In the genomic region with DNA sequence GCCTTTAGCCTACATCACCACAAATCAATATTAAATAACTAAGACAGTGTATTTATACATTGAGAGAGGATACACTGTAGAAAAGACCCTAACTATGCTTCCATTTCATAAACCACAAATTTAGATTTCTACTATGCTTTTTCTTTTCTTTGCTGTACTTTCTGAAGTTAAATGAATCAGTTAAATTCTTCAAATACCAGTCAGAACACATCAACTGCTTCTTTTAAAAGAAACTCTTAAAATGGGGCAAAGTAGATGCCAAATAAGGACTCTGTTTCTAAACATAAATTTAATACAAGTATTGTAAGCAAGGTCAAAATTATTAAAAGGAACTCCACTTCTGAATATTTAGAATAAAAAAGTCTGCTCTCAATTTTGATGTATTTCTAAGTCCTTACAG, we compare ENCODE assay signal across 29 cellular contexts.
DNase-seq lines count a peak whose midpoint lies in the region; ATAC-seq, FAIRE-seq and TF ChIP-seq lines count a peak whose summit lies in the region.
"Had no signal": no experiment of that assay in that cellular context is flagged by ENCODE, and none has a peak within 500 bp of the region (broad histone marks: within the 10 kb centered on the region; RNA-seq: fewer than 3 reads in every experiment).

No MANE protein-coding gene starts in this region.

- DNase-seq in A549 (ENCODE audit: low read depth in 1 of 2, low spot score in 1 of 2) (no peak), HCEC 1CT (peak; percentile 25), cardiac fibroblast (ENCODE audit: low read depth in 2 of 2) (peak; percentile 24 to 49), myocyte (ENCODE audit: low read depth) (peak; percentile 25), NCI-H1436 treated with DMSO at 0.1 percent for 48 hours (lab: John Stamatoyannopoulos, UW) (no peak), right cardiac atrium (no peak), SJCRH30 (no peak)
- DNase-seq in activated CD8-positive, alpha-beta memory T cell treated with anti-CD3 and anti-CD28 coated beads for 24 hours: no peak
- DNase-seq: 8988T; activated naive CD4-positive, alpha-beta T cell treated with Interleukin-2 at 50 U/mL for 16 hours; activated T-cell treated with anti-CD3 and anti-CD28 coated beads, Interleukin-2, amount 50 U/mL, for 4 hours; adrenal gland; C1 segment of cervical spinal cord; Caco-2; cortex of kidney; DMS79 treated with DMSO at 0.1 percent for 48 hours; effector memory CD8-positive, alpha-beta T cell; gastrocnemius medialis; left cardiac atrium; NCI-H1092; NCI-H187 treated with DMSO at 0.1 percent for 48 hours; Peyer's patch; right lobe of liver; SHP77 treated with DMSO at 0.1 percent for 48 hours; stimulated activated CD4-positive, alpha-beta T cell treated with anti-CD3 and anti-CD28 coated beads, Interleukin-4, amount 100 ng/mL, for 24 hours; substantia nigra had no signal

- H3K9me3 ChIP-seq in A549 (no peaks in the 10 kb centered on the region), right cardiac atrium (ENCODE audit: control insufficient read depth, low read length) (no peaks in the 10 kb centered on the region), SJCRH30 (replicated peaks) (no peaks in the 10 kb centered on the region)
- H3K9me3 ChIP-seq: adrenal gland, Caco-2, gastrocnemius medialis, Peyer's patch, right lobe of liver had no signal

- H3K36me3 ChIP-seq in SJCRH30: no peaks in the 10 kb centered on the region
- H3K36me3 ChIP-seq: adrenal gland, cardiac muscle cell, gastrocnemius medialis, neural progenitor cell, Peyer's patch, right lobe of liver had no signal

- H3K4me1 ChIP-seq in A549 (peaks cover 18% of the 10 kb centered on the region), right cardiac atrium (ENCODE audit: control insufficient read depth, insufficient read depth, low read length) (peaks cover 3% of the 10 kb centered on the region), SJCRH30 (no peaks in the 10 kb centered on the region)
- H3K4me1 ChIP-seq: adrenal gland, Caco-2, gastrocnemius medialis, neural progenitor cell, Peyer's patch, right lobe of liver had no signal

- CTCF ChIA-PET in A549 (lab: Yijun Ruan, JAX): no interaction called here

- H3K4me2 ChIP-seq in A549: 0 out of 3 replicates have a peak overlapping the region, but pooled peaks have one; percentile 13
- H3K4me2 ChIP-seq: neural progenitor cell had no signal

- POLR2A ChIA-PET in A549 (lab: Yijun Ruan, JAX): no interaction called here

- no peak overlapping the region for H3K4me3 ChIP-seq in A549
- H3K4me3 ChIP-seq in cardiac fibroblast (replicated peaks in 1 of 2; ENCODE audit: low read depth in 2 of 2, low read length in 2 of 2): no peak overlapping the region
- H3K4me3 ChIP-seq in right cardiac atrium (ENCODE audit: low read length): no peak overlapping the region
- H3K4me3 ChIP-seq in SJCRH30: no peak overlapping the region
- H3K4me3 ChIP-seq: adrenal gland, cardiac muscle cell, gastrocnemius medialis, neural progenitor cell, Peyer's patch, right lobe of liver had no signal

- H3K27me3 ChIP-seq in right cardiac atrium (ENCODE audit: control insufficient read depth, insufficient read depth): no peaks in the 10 kb centered on the region
- no peaks in the 10 kb centered on the region for H3K27me3 ChIP-seq in SJCRH30
- H3K27me3 ChIP-seq: adrenal gland, cardiac muscle cell, gastrocnemius medialis, neural progenitor cell, Peyer's patch, right lobe of liver had no signal

- TF ChIP-seq CTCF in A549 (IDR thresholded peaks at IDR 0.05) (no peak), cardiac fibroblast (IDR thresholded peaks at IDR 0.05; ENCODE audit: low read depth, low read length) (no peak)

- TF ChIP-seq RAD21 in A549 (conservative IDR thresholded peaks at IDR 0.05 in 1 of 2, IDR thresholded peaks at IDR 0.05 in 1 of 2): no peak

- no peak for TF ChIP-seq EP300 in A549 (IDR thresholded peaks at IDR 0.05)

- intact Hi-C loops in right cardiac atrium (cut with DNase I): no loop called here

- no peak for TF ChIP-seq POLR2A in A549 (IDR thresholded peaks at IDR 0.05; ENCODE audit: low read length)

- ATAC-seq in A549: no peak
- ATAC-seq in right cardiac atrium: no peak
- ATAC-seq: activated T-cell treated with anti-CD3 and anti-CD28 coated beads, Interleukin-2, amount 50 U/mL, for 4 hours; effector memory CD8-positive, alpha-beta T cell; gastrocnemius medialis; left cardiac atrium; right lobe of liver; stimulated activated effector memory CD8-positive, alpha-beta T cell treated with anti-CD3 and anti-CD28 coated beads, Interleukin-12 subunit alpha, Interleukin-12 subunit beta, amount 100 ng/mL, for 72 hours had no signal

- no peak for FAIRE-seq in A549 (lab: Jason Lieb, UNC)

- no peak overlapping the region for H3K27ac ChIP-seq in A549
- no peak overlapping the region for H3K27ac ChIP-seq in right cardiac atrium (ENCODE audit: low read length)
- H3K27ac ChIP-seq in SJCRH30: no peak overlapping the region
- H3K27ac ChIP-seq: adrenal gland, cardiac muscle cell, gastrocnemius medialis, neural progenitor cell, Peyer's patch, right lobe of liver had no signal

TF ChIP-seq in A549, 52 proteins besides CTCF, POLR2A, EP300 and RAD21:
- TF ChIP-seq, protein P1, sequence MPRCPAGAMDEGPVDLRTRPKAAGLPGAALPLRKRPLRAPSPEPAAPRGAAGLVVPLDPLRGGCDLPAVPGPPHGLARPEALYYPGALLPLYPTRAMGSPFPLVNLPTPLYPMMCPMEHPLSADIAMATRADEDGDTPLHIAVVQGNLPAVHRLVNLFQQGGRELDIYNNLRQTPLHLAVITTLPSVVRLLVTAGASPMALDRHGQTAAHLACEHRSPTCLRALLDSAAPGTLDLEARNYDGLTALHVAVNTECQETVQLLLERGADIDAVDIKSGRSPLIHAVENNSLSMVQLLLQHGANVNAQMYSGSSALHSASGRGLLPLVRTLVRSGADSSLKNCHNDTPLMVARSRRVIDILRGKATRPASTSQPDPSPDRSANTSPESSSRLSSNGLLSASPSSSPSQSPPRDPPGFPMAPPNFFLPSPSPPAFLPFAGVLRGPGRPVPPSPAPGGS (IDR thresholded peaks at IDR 0.05): no peak
- TF ChIP-seq CEBPB (IDR thresholded peaks at IDR 0.05) (no peak), MAFK (IDR thresholded peaks at IDR 0.05; ENCODE audit: partially characterized antibody) (no peak), HDAC2 (IDR thresholded peaks at IDR 0.05) (no peak), ZSCAN20 (CRISPR knock-in tag; IDR thresholded peaks at IDR 0.05) (no peak), PHF8 (IDR thresholded peaks at IDR 0.05; ENCODE audit: borderline replicate concordance, low read depth) (no peak), TFCP2L1 (CRISPR knock-in tag; IDR thresholded peaks at IDR 0.05) (no peak)

Comparison
In these comparisons a context has a peak if more than half of its experiments do, and no peak if none do; other contexts are left out.
1. DNase-seq: peak in HCEC 1CT (single experiment), cardiac fibroblast (2 of 2) and myocyte (single experiment); none in A549 (0 of 2), activated CD8-positive, alpha-beta memory T cell treated with anti-CD3 and anti-CD28 coated beads for 24 hours (single experiment), NCI-H1436 treated with DMSO at 0.1 percent for 48 hours (single experiment), right cardiac atrium (0 of 3) and SJCRH30 (0 of 2).